31 cellular contexts compared by ENCODE assay signal in genomic region chr1:2906620-2907019, GRCh38.
A peak's percentile ranks its signal among the peaks of the same experiment; 100 is the strongest.
DNase-seq lines count a peak whose midpoint lies in the region; FAIRE-seq and TF ChIP-seq lines count a peak whose summit lies in the region.
"Had no signal": no experiment of that assay in that cellular context is flagged by ENCODE, and none has a peak within 500 bp of the region (broad histone marks: within the 10 kb centered on the region; RNA-seq: fewer than 3 reads in every experiment).

No MANE protein-coding gene starts in this region.

- no peaks in the 10 kb centered on the region for H3K36me3 ChIP-seq in HEK293 (ENCODE audit: control insufficient read depth in 2 of 2, insufficient read depth in 1 of 2, low read length in 2 of 2)
- no peaks in the 10 kb centered on the region for H3K36me3 ChIP-seq in astrocyte (ENCODE audit: insufficient read depth, low read length)
- H3K36me3 ChIP-seq in neuronal stem cell (replicated peaks in 1 of 2; ENCODE audit: control insufficient read depth in 2 of 2, insufficient read depth in 2 of 2, low read length in 2 of 2), result no peaks in the 10 kb centered on the region
- H3K36me3 ChIP-seq in CD8-positive, alpha-beta memory T cell (ENCODE audit: insufficient read depth, low read length), result no peaks in the 10 kb centered on the region
- H3K36me3 ChIP-seq: BE2C; BLaER1; BLaER1 treated with 17β-estradiol and CSF1 and Interleukin-3, amounts not matched to agents 10 nM and 100 nM had no signal

- H4K8ac ChIP-seq in neuronal stem cell (ENCODE audit: low read depth, low read length), result no peak overlapping the region

- no peaks in the 10 kb centered on the region for H3K4me1 Mint-ChIP-seq in astrocyte (ENCODE audit: low read depth, unreplicated experiment)
- no peaks in the 10 kb centered on the region for H3K4me1 Mint-ChIP-seq in activated CD4-positive, alpha-beta memory T cell treated with anti-CD3 and anti-CD28 coated beads, Interleukin-2, amount 10 ng/mL, durations not matched to agents 7 days and 5 days
- H3K4me1 Mint-ChIP-seq in CD8-positive, alpha-beta memory T cell, result no peaks in the 10 kb centered on the region
- H3K4me1 Mint-ChIP-seq: B cell; CD14-positive monocyte; CD4-positive, alpha-beta memory T cell; CD4-positive, CD25-positive, alpha-beta regulatory T cell had no signal

- H3K4me3 ChIP-seq in HEK293 (ENCODE audit: low read depth, low read length) (no peak overlapping the region), astrocyte (ENCODE audit: insufficient read depth, low read depth, low read length) (no peak overlapping the region), neuronal stem cell (ENCODE audit: low read length in 2 of 2) (no peak overlapping the region)
- no peak overlapping the region for H3K4me3 ChIP-seq in CD8-positive, alpha-beta memory T cell (ENCODE audit: low read length)
- H3K4me3 ChIP-seq: A549; BLaER1; BLaER1 treated with 17β-estradiol and CSF1 and Interleukin-3, amounts not matched to agents 10 nM and 100 nM had no signal

- no peak overlapping the region for H4K91ac ChIP-seq in neuronal stem cell (ENCODE audit: low read depth, low read length, poor library complexity)

- no peak overlapping the region for H2AK5ac ChIP-seq in neuronal stem cell (ENCODE audit: low read depth, low read length)

- H3K27me3 Mint-ChIP-seq in astrocyte (ENCODE audit: low read depth, unreplicated experiment), result peaks cover 3% of the 10 kb centered on the region
- H3K27me3 Mint-ChIP-seq in activated CD4-positive, alpha-beta memory T cell treated with anti-CD3 and anti-CD28 coated beads, Interleukin-2, amount 10 ng/mL, durations not matched to agents 7 days and 5 days, result no peaks in the 10 kb centered on the region
- H3K27me3 Mint-ChIP-seq in CD8-positive, alpha-beta memory T cell, result no peaks in the 10 kb centered on the region
- H3K27me3 Mint-ChIP-seq: B cell; CD4-positive, alpha-beta memory T cell; CD4-positive, alpha-beta T cell; CD4-positive, CD25-positive, alpha-beta regulatory T cell had no signal

- H3K27ac Mint-ChIP-seq in astrocyte (ENCODE audit: unreplicated experiment), result peak overlapping the region; percentile 34
- H3K27ac Mint-ChIP-seq in activated CD4-positive, alpha-beta memory T cell treated with anti-CD3 and anti-CD28 coated beads, Interleukin-2, amount 10 ng/mL, durations not matched to agents 7 days and 5 days, result no peak overlapping the region
- peak overlapping the region in 1 of 8 donors; percentile 9 for H3K27ac Mint-ChIP-seq in CD8-positive, alpha-beta memory T cell
- H3K27ac Mint-ChIP-seq: B cell; CD4-positive, alpha-beta memory T cell; CD4-positive, alpha-beta T cell; CD8-positive, alpha-beta T cell had no signal

- H3K27ac ChIP-seq in HEK293 (ENCODE audit: extremely low read depth, low read depth, low read length), result no peak overlapping the region
- no peak overlapping the region for H3K27ac ChIP-seq in astrocyte (ENCODE audit: low read depth, low read length)
- no peak overlapping the region for H3K27ac ChIP-seq in neuronal stem cell (replicated peaks; ENCODE audit: low read length)
- no peak overlapping the region for H3K27ac ChIP-seq in CD8-positive, alpha-beta memory T cell (ENCODE audit: low read depth, low read length)
- H3K27ac ChIP-seq: 22Rv1; A549; BLaER1; BLaER1 treated with 17β-estradiol and CSF1 and Interleukin-3, amounts not matched to agents 10 nM and 100 nM; C4-2B had no signal

- H3K79me2 ChIP-seq in astrocyte (ENCODE audit: insufficient read depth, low read length), result no peaks in the 10 kb centered on the region

- no peak overlapping the region for H3K23ac ChIP-seq in neuronal stem cell (ENCODE audit: low read depth, low read length, poor library complexity)

- H3K27me3 ChIP-seq in astrocyte (ENCODE audit: insufficient read depth, low read length) (no peaks in the 10 kb centered on the region), neuronal stem cell (ENCODE audit: control insufficient read depth in 3 of 3, insufficient read depth in 3 of 3, low read depth in 1 of 3, low read length in 3 of 3) (peaks cover 0 to 74% (median 0%) of the 10 kb centered on the region in 3 experiments)
- no peaks in the 10 kb centered on the region for H3K27me3 ChIP-seq in CD8-positive, alpha-beta memory T cell (ENCODE audit: insufficient read depth, low read length, poor library complexity, severe bottlenecking)

- H3K4ac ChIP-seq in neuronal stem cell (ENCODE audit: low read length), result no peak overlapping the region

- H2BK12ac ChIP-seq in neuronal stem cell (ENCODE audit: low read length), result no peak overlapping the region

- no peak overlapping the region for H2BK120ac ChIP-seq in neuronal stem cell (ENCODE audit: low read depth, low read length)

- H2AFZ ChIP-seq in astrocyte (ENCODE audit: low read depth, low read length) (no peak overlapping the region), neuronal stem cell (ENCODE audit: low read length) (no peak overlapping the region)

- peaks cover 8% of the 10 kb centered on the region for H3K79me1 ChIP-seq in neuronal stem cell (ENCODE audit: low read depth, low read length)

- H3K9me3 Mint-ChIP-seq in astrocyte (ENCODE audit: unreplicated experiment), result peaks cover 3% of the 10 kb centered on the region
- H3K9me3 Mint-ChIP-seq in activated CD4-positive, alpha-beta memory T cell treated with anti-CD3 and anti-CD28 coated beads, Interleukin-2, amount 10 ng/mL, durations not matched to agents 7 days and 5 days, result no peaks in the 10 kb centered on the region
- H3K9me3 Mint-ChIP-seq in CD8-positive, alpha-beta memory T cell, result no peaks in the 10 kb centered on the region
- H3K9me3 Mint-ChIP-seq: CD14-positive monocyte; CD4-positive, alpha-beta memory T cell; CD4-positive, alpha-beta T cell; CD4-positive, CD25-positive, alpha-beta regulatory T cell; CD8-positive, alpha-beta T cell had no signal

- H3K36me3 Mint-ChIP-seq in astrocyte (ENCODE audit: low read depth, unreplicated experiment), result peaks cover under 1% of the 10 kb centered on the region
- no peaks in the 10 kb centered on the region for H3K36me3 Mint-ChIP-seq in activated CD4-positive, alpha-beta memory T cell treated with anti-CD3 and anti-CD28 coated beads, Interleukin-2, amount 10 ng/mL, durations not matched to agents 7 days and 5 days (ENCODE audit: low read depth)
- no peaks in the 10 kb centered on the region for H3K36me3 Mint-ChIP-seq in CD8-positive, alpha-beta memory T cell
- H3K36me3 Mint-ChIP-seq: CD14-positive monocyte; CD4-positive, alpha-beta memory T cell; CD4-positive, CD25-positive, alpha-beta regulatory T cell; CD8-positive, alpha-beta T cell had no signal

- H2BK15ac ChIP-seq in neuronal stem cell (ENCODE audit: low read length), result peak overlapping the region; percentile 28

- H3K9ac ChIP-seq in astrocyte (ENCODE audit: low read length), result no peak overlapping the region
- peak overlapping the region; percentile 68 for H3K9ac ChIP-seq in neuronal stem cell (ENCODE audit: low read depth, low read length, poor library complexity)
- H3K9ac ChIP-seq: BLaER1; BLaER1 treated with 17β-estradiol and CSF1 and Interleukin-3, amounts not matched to agents 10 nM and 100 nM had no signal

- FAIRE-seq in astrocyte (lab: Jason Lieb, UNC), result no peak
- FAIRE-seq: A204.1, A549, D721Med had no signal

- H3K4me1 ChIP-seq in HEK293 (ENCODE audit: control insufficient read depth, insufficient read depth, low read length), result no peaks in the 10 kb centered on the region
- no peaks in the 10 kb centered on the region for H3K4me1 ChIP-seq in astrocyte (ENCODE audit: insufficient read depth, low read length)
- no peaks in the 10 kb centered on the region for H3K4me1 ChIP-seq in neuronal stem cell (ENCODE audit: control insufficient read depth in 2 of 2, insufficient read depth in 1 of 2, low read depth in 1 of 2, low read length in 2 of 2)
- H3K4me1 ChIP-seq in CD8-positive, alpha-beta memory T cell (ENCODE audit: insufficient read depth, low read length), result no peaks in the 10 kb centered on the region
- H3K4me1 ChIP-seq: A549; BE2C; BLaER1; BLaER1 treated with 17β-estradiol and CSF1 and Interleukin-3, amounts not matched to agents 10 nM and 100 nM; Caco-2 had no signal

- no peak overlapping the region for H3K4me3 Mint-ChIP-seq in astrocyte (ENCODE audit: unreplicated experiment)
- no peak overlapping the region for H3K4me3 Mint-ChIP-seq in activated CD4-positive, alpha-beta memory T cell treated with anti-CD3 and anti-CD28 coated beads, Interleukin-2, amount 10 ng/mL, durations not matched to agents 7 days and 5 days
- H3K4me3 Mint-ChIP-seq in CD8-positive, alpha-beta memory T cell, result no peak overlapping the region
- H3K4me3 Mint-ChIP-seq: B cell; CD14-positive monocyte; CD4-positive, alpha-beta memory T cell; CD4-positive, alpha-beta T cell; CD4-positive, CD25-positive, alpha-beta regulatory T cell; CD8-positive, alpha-beta T cell had no signal

- no peak overlapping the region for H3K4me2 ChIP-seq in astrocyte (ENCODE audit: low read length)
- no peak overlapping the region for H3K4me2 ChIP-seq in neuronal stem cell (ENCODE audit: insufficient read depth, low read length, poor library complexity, severe bottlenecking)
- H3K4me2 ChIP-seq: A549; BLaER1; BLaER1 treated with 17β-estradiol and CSF1 and Interleukin-3, amounts not matched to agents 10 nM and 100 nM had no signal

- no CpG with 5 or more reads among the region's 15 CpGs for WGBS in neuronal stem cell (ENCODE audit: extremely low coverage in 2 of 2, insufficient read length in 2 of 2, insufficient replicate concordance in 1 of 2), 2 donors

- no peaks in the 10 kb centered on the region for H4K20me1 ChIP-seq in astrocyte (ENCODE audit: insufficient read depth, low read length)

- peak overlapping the region; percentile 63 for H3K18ac ChIP-seq in neuronal stem cell (ENCODE audit: low read length)

- H2BK5ac ChIP-seq in neuronal stem cell (ENCODE audit: low read length), result no peak overlapping the region

- H3K14ac ChIP-seq in neuronal stem cell (ENCODE audit: low read length), result no peak overlapping the region

- DNase-seq in astrocyte (ENCODE audit: low read depth) (no peak), neuronal stem cell (ENCODE audit: low spot score) (no peak), DMS 273 treated with DMSO at 0.1 percent for 48 hours (lab: John Stamatoyannopoulos, UW) (no peak)
- no peak for DNase-seq in activated CD4-positive, alpha-beta memory T cell treated with anti-CD3 and anti-CD28 coated beads, Interleukin-2, amount 10 ng/mL, durations not matched to agents 7 days and 5 days
- no peak for DNase-seq in CD8-positive, alpha-beta memory T cell
- DNase-seq: 8988T; ACHN; AML-193; BE2C; C1 segment of cervical spinal cord; Caco-2; Calu3; CD4-positive, alpha-beta memory T cell; CD4-positive, alpha-beta T cell; CD4-positive, CD25-positive, alpha-beta regulatory T cell; CD8-positive, alpha-beta T cell; COR-L47; DMS153; DMS53; DND-41; EL had no signal

- no peak for TF ChIP-seq CTCF in HEK293 (tag by site-specific recombination; IDR thresholded peaks at IDR 0.05)
- TF ChIP-seq CTCF in astrocyte (IDR thresholded peaks at IDR 0.05; ENCODE audit: insufficient read depth, low read depth, low read length), result no peak

- POLR2A ChIA-PET in HEK293 (lab: Yijun Ruan, JAX), result no interaction called here
- POLR2A ChIA-PET in activated CD4-positive, alpha-beta memory T cell treated with anti-CD3 and anti-CD28 coated beads, Interleukin-2, amount 10 ng/mL, durations not matched to agents 7 days and 5 days (lab: Charles Lee), result no interaction called here
- POLR2A ChIA-PET in CD8-positive, alpha-beta memory T cell (lab: Charles Lee), result no interaction called here

- CTCF ChIA-PET in HEK293 (lab: Yijun Ruan, JAX), result interaction anchor here (1.3 kb wide), 1 partner anchor 15 kb away, joined by 3 read pairs; no protein-coding TSS in a partner anchor
- CTCF ChIA-PET in activated CD4-positive, alpha-beta memory T cell treated with anti-CD3 and anti-CD28 coated beads, Interleukin-2, amount 10 ng/mL, durations not matched to agents 7 days and 5 days (lab: Charles Lee), result no interaction called here
- CTCF ChIA-PET in CD8-positive, alpha-beta memory T cell (lab: Charles Lee), result no interaction called here

- H3K9me3 ChIP-seq in HEK293 (ENCODE audit: control insufficient read depth, insufficient read depth, low read depth, low read length) (no peaks in the 10 kb centered on the region), astrocyte (ENCODE audit: insufficient read depth, low read depth, low read length) (no peaks in the 10 kb centered on the region), neuronal stem cell (replicated peaks in 1 of 2; ENCODE audit: control insufficient read depth in 2 of 2, insufficient read depth in 1 of 2, low read depth in 1 of 2, low read length in 2 of 2) (no peaks in the 10 kb centered on the region)
- H3K9me3 ChIP-seq in CD8-positive, alpha-beta memory T cell (ENCODE audit: low read length), result no peaks in the 10 kb centered on the region
- H3K9me3 ChIP-seq: A549; BE2C; BLaER1; BLaER1 treated with 17β-estradiol and CSF1 and Interleukin-3, amounts not matched to agents 10 nM and 100 nM; Caco-2 had no signal
